Comparison of ENCODE assay signal across 1 cellular context in the genomic region with DNA sequence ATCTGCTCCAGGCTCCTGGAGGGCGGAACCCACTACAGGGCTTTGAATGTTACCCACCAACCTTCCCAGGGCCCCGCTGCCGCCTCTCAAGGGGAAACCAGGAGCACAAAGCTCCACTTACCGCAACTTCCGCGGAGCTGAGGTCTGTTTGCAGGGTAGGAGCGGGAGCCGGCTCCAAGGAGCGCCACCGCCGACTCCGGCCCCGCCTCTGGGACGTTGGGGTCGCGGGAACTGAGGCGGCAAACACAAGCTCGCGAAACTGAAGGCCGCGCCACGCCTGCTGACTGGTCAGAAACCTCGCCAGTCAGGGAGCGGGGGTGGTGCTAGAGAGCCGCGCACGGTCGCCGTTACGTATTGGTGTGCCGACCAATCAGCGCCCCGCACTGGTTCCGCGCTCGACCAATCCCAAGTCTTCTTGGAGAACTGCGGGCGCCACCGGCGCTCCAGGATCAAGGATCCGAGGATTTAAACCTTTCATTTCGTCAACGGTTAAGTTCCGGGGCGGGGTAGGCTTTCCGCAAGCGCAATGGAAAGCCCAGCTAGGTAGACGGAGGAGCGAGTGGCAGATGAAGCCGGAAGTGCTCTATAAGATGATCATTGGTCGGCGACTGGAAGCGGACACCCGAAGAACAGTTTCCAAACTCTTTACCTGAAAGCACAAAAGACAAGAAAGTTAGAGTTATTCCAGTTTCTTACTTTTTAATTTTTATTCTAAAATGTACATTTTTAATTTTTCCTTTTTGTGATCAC.
TF ChIP-seq lines count a peak whose summit lies in the region.

Gene STIL, minus strand, starts transcription at position 233 of the 750 bp plus-strand sequence. CDS start 3,828 bp downstream, outside the sequence.

TF ChIP-seq in H1, 55 proteins besides CTCF, POLR2A, EP300 and RAD21 (continued from another document):
- TF ChIP-seq TAF1 (IDR thresholded peaks at IDR 0.05; ENCODE audit: low read depth, low read length): peak; percentile 95
- peak; percentile 45 to 76; a peak in 2 of 4 replicates for TF ChIP-seq SIN3A (conservative IDR thresholded peaks at IDR 0.05 in 1 of 2, IDR thresholded peaks at IDR 0.05 in 1 of 2; ENCODE audit: low read depth in 1 of 2, low read length in 2 of 2)
- peak; percentile 40; the same call in 1 of the 2 replicates for TF ChIP-seq E2F6 (IDR thresholded peaks at IDR 0.05)
- TF ChIP-seq TBP (IDR thresholded peaks at IDR 0.05; ENCODE audit: low read depth, low read length): peak; percentile 88
- TF ChIP-seq TEAD4 (IDR thresholded peaks at IDR 0.05; ENCODE audit: low read depth, low read length): no peak
- peak; percentile 89 for TF ChIP-seq NANOG (IDR thresholded peaks at IDR 0.05; ENCODE audit: insufficient read depth, low read depth, low read length, poor library complexity, severe bottlenecking)
- TF ChIP-seq EZH2 (IDR thresholded peaks at IDR 0.05; ENCODE audit: low read depth, low read length, severe bottlenecking): no peak
- TF ChIP-seq TAF7 (optimal IDR thresholded peaks at IDR 0.05; ENCODE audit: borderline replicate concordance, low read depth, low read length): peak; percentile 83
- peak; percentile 90 for TF ChIP-seq SP1 (IDR thresholded peaks at IDR 0.05; ENCODE audit: low read depth, low read length)
- TF ChIP-seq PHF8 (conservative IDR thresholded peaks at IDR 0.05; ENCODE audit: low read depth, low read length): peak; percentile 88
- no peak for TF ChIP-seq SRF (IDR thresholded peaks at IDR 0.05; ENCODE audit: low read depth, low read length)
- peak; percentile 84 for TF ChIP-seq CREB1 (IDR thresholded peaks at IDR 0.05)
- TF ChIP-seq KDM1A (IDR thresholded peaks at IDR 0.05; ENCODE audit: borderline replicate concordance, low read length): no peak
- TF ChIP-seq SUZ12 (IDR thresholded peaks at IDR 0.05; ENCODE audit: low read length): no peak
- TF ChIP-seq HDAC6 (IDR thresholded peaks at IDR 0.05; ENCODE audit: low read depth, low read length): no peak
- TF ChIP-seq TCF12 (IDR thresholded peaks at IDR 0.05; ENCODE audit: low read depth, low read length): no peak
- peak; percentile 82 for TF ChIP-seq POLR2AphosphoS5 (IDR thresholded peaks at IDR 0.05; ENCODE audit: low read depth, low read length)
- TF ChIP-seq CBX8 (IDR thresholded peaks at IDR 0.05; ENCODE audit: borderline replicate concordance, low read depth, low read length): no peak
- no peak for TF ChIP-seq EGR1 (IDR thresholded peaks at IDR 0.05; ENCODE audit: borderline replicate concordance, low read depth, low read length)
- no peak for TF ChIP-seq BCL11A (IDR thresholded peaks at IDR 0.05; ENCODE audit: low read depth in 2 of 2, low read length in 2 of 2)
- no peak for TF ChIP-seq BRCA1 (IDR thresholded peaks at IDR 0.05; ENCODE audit: low read depth, low read length)
- TF ChIP-seq NRF1 (IDR thresholded peaks at IDR 0.05; ENCODE audit: low read depth, low read length): no peak
- no peak for TF ChIP-seq RXRA (IDR thresholded peaks at IDR 0.05; ENCODE audit: insufficient read depth, low read depth, low read length)
- TF ChIP-seq CEBPB (IDR thresholded peaks at IDR 0.05; ENCODE audit: low read depth, low read length): no peak
- peak; percentile 36 for TF ChIP-seq KDM4A (IDR thresholded peaks at IDR 0.05; ENCODE audit: low read depth, low read length, severe bottlenecking)
- no peak for TF ChIP-seq CTBP2 (IDR thresholded peaks at IDR 0.05; ENCODE audit: borderline replicate concordance, insufficient read depth, insufficient read length, low read length)
- peak; percentile 27 for TF ChIP-seq ASH2L (IDR thresholded peaks at IDR 0.05; ENCODE audit: low read length)
- TF ChIP-seq BACH1 (IDR thresholded peaks at IDR 0.05; ENCODE audit: low read length): no peak
- TF ChIP-seq RBBP5 (IDR thresholded peaks at IDR 0.05; ENCODE audit: borderline replicate concordance, low read depth, low read length): no peak; the same call in 1 of the 2 replicates
- TF ChIP-seq, protein P1, sequence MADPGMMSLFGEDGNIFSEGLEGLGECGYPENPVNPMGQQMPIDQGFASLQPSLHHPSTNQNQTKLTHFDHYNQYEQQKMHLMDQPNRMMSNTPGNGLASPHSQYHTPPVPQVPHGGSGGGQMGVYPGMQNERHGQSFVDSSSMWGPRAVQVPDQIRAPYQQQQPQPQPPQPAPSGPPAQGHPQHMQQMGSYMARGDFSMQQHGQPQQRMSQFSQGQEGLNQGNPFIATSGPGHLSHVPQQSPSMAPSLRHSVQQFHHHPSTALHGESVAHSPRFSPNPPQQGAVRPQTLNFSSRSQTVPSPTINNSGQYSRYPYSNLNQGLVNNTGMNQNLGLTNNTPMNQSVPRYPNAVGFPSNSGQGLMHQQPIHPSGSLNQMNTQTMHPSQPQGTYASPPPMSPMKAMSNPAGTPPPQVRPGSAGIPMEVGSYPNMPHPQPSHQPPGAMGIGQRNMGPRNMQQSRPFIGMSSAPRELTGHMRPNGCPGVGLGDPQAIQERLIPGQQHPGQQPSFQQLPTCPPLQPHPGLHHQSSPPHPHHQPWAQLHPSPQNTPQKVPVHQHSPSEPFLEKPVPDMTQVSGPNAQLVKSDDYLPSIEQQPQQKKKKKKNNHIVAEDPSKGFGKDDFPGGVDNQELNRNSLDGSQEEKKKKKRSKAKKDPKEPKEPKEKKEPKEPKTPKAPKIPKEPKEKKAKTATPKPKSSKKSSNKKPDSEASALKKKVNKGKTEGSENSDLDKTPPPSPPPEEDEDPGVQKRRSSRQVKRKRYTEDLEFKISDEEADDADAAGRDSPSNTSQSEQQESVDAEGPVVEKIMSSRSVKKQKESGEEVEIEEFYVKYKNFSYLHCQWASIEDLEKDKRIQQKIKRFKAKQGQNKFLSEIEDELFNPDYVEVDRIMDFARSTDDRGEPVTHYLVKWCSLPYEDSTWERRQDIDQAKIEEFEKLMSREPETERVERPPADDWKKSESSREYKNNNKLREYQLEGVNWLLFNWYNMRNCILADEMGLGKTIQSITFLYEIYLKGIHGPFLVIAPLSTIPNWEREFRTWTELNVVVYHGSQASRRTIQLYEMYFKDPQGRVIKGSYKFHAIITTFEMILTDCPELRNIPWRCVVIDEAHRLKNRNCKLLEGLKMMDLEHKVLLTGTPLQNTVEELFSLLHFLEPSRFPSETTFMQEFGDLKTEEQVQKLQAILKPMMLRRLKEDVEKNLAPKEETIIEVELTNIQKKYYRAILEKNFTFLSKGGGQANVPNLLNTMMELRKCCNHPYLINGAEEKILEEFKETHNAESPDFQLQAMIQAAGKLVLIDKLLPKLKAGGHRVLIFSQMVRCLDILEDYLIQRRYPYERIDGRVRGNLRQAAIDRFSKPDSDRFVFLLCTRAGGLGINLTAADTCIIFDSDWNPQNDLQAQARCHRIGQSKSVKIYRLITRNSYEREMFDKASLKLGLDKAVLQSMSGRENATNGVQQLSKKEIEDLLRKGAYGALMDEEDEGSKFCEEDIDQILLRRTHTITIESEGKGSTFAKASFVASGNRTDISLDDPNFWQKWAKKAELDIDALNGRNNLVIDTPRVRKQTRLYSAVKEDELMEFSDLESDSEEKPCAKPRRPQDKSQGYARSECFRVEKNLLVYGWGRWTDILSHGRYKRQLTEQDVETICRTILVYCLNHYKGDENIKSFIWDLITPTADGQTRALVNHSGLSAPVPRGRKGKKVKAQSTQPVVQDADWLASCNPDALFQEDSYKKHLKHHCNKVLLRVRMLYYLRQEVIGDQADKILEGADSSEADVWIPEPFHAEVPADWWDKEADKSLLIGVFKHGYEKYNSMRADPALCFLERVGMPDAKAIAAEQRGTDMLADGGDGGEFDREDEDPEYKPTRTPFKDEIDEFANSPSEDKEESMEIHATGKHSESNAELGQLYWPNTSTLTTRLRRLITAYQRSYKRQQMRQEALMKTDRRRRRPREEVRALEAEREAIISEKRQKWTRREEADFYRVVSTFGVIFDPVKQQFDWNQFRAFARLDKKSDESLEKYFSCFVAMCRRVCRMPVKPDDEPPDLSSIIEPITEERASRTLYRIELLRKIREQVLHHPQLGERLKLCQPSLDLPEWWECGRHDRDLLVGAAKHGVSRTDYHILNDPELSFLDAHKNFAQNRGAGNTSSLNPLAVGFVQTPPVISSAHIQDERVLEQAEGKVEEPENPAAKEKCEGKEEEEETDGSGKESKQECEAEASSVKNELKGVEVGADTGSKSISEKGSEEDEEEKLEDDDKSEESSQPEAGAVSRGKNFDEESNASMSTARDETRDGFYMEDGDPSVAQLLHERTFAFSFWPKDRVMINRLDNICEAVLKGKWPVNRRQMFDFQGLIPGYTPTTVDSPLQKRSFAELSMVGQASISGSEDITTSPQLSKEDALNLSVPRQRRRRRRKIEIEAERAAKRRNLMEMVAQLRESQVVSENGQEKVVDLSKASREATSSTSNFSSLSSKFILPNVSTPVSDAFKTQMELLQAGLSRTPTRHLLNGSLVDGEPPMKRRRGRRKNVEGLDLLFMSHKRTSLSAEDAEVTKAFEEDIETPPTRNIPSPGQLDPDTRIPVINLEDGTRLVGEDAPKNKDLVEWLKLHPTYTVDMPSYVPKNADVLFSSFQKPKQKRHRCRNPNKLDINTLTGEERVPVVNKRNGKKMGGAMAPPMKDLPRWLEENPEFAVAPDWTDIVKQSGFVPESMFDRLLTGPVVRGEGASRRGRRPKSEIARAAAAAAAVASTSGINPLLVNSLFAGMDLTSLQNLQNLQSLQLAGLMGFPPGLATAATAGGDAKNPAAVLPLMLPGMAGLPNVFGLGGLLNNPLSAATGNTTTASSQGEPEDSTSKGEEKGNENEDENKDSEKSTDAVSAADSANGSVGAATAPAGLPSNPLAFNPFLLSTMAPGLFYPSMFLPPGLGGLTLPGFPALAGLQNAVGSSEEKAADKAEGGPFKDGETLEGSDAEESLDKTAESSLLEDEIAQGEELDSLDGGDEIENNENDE (IDR thresholded peaks at IDR 0.05; ENCODE audit: insufficient replicate concordance, low read length): no peak
- TF ChIP-seq SP2 (IDR thresholded peaks at IDR 0.05; ENCODE audit: low read length): peak; percentile 46
- TF ChIP-seq, protein P2, sequence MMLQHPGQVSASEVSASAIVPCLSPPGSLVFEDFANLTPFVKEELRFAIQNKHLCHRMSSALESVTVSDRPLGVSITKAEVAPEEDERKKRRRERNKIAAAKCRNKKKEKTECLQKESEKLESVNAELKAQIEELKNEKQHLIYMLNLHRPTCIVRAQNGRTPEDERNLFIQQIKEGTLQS (IDR thresholded peaks at IDR 0.05; ENCODE audit: insufficient read depth, low read depth, low read length): no peak
- no peak for TF ChIP-seq FOSL1 (IDR thresholded peaks at IDR 0.05; ENCODE audit: insufficient read depth, low read depth, low read length)
- TF ChIP-seq, protein P3, sequence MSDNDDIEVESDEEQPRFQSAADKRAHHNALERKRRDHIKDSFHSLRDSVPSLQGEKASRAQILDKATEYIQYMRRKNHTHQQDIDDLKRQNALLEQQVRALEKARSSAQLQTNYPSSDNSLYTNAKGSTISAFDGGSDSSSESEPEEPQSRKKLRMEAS (IDR thresholded peaks at IDR 0.05): no peak
- TF ChIP-seq CHD2 (IDR thresholded peaks at IDR 0.05; ENCODE audit: low read length): peak; percentile 85
- TF ChIP-seq JUND (IDR thresholded peaks at IDR 0.05; ENCODE audit: low read length): no peak
- no peak for TF ChIP-seq GTF2F1 (IDR thresholded peaks at IDR 0.05; ENCODE audit: borderline replicate concordance, low read depth, low read length)
- no peak for TF ChIP-seq YY1 (IDR thresholded peaks at IDR 0.05; ENCODE audit: low read depth, low read length)
- no peak for TF ChIP-seq MAFK (IDR thresholded peaks at IDR 0.05; ENCODE audit: low read depth, low read length)
- TF ChIP-seq CBX5 (IDR thresholded peaks at IDR 0.05; ENCODE audit: low read depth, low read length): no peak
- TF ChIP-seq SP4 (IDR thresholded peaks at IDR 0.05; ENCODE audit: low read length): no peak
- no peak for TF ChIP-seq HDAC2 (IDR thresholded peaks at IDR 0.05; ENCODE audit: borderline replicate concordance in 1 of 2, low read depth in 2 of 2, low read length in 2 of 2)
- TF ChIP-seq SIX5 (IDR thresholded peaks at IDR 0.05; ENCODE audit: low read depth, low read length): no peak
- no peak for TF ChIP-seq KDM5A (IDR thresholded peaks at IDR 0.05; ENCODE audit: low read length)
- TF ChIP-seq CHD1 (IDR thresholded peaks at IDR 0.05; ENCODE audit: low read depth, low read length): peak; percentile 24; the same call in 1 of the 2 replicates
TF ChIP-seq in H1: peak in this region for 15.
